ENCODE assay signal across 1 cellular context in the genomic region with DNA sequence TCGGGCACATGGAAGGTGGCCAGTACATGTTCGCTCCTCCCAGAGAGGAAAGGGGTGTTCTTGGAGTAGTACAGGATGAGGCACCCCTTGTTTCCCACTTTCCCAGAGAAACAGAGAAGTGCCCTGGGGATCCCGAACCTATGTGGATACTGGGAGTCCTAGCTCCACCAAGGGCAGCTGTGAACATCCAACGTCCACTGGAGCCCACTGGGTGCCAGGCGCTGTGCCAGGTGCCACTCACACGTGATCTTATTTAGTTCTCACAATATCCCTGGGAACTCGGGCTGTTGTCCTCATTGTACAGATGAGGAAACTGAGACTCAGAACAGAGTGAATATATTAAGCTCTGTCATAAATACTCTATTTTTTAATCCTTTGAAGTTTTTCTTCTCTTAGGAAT.
TF ChIP-seq lines count a peak whose summit lies in the region.

No MANE protein-coding gene starts in this region.

TF ChIP-seq in HepG2, 621 proteins besides CTCF, POLR2A, EP300 and RAD21:
- no peak for TF ChIP-seq MLX (CRISPR knock-in tag; IDR thresholded peaks at IDR 0.05)
- TF ChIP-seq ZNF546 (CRISPR knock-in tag; conservative IDR thresholded peaks at IDR 0.05), result no peak
- TF ChIP-seq TFAP4 (IDR thresholded peaks at IDR 0.05; ENCODE audit: borderline replicate concordance, low read depth), result no peak
- TF ChIP-seq TRIM24 (CRISPR knock-in tag; IDR thresholded peaks at IDR 0.05), result no peak
- TF ChIP-seq CHD4 (IDR thresholded peaks at IDR 0.05; ENCODE audit: borderline replicate concordance, low read length), result no peak
- no peak for TF ChIP-seq ZBTB14 (CRISPR knock-in tag; IDR thresholded peaks at IDR 0.05)
- TF ChIP-seq, protein P1, sequence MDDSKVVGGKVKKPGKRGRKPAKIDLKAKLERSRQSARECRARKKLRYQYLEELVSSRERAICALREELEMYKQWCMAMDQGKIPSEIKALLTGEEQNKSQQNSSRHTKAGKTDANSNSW (CRISPR knock-in tag; IDR thresholded peaks at IDR 0.05; ENCODE audit: borderline replicate concordance), result no peak
TF ChIP-seq in HepG2: peak in this region for 0.
